Comparison of ENCODE assay signal across 8 cellular contexts in the genomic region with DNA sequence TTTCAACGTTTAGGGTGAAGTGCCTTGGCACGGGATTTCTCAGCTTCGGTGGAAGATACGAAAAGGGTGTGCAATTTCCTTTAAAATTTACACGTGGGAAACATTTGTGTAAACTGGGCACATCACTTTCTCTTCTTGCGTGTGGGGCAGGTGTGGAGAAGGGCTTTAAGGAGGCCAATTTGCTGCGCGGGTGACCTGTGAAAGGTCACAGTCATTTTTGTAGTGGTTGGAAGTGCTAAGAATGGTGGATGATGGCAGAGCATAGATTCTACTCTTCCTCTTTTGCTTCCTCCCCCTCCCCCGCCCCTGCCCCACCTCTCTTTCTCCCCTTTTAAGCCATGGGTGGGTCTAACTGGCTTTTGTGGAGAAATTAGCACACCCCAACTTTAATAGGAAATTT. TPM values are rescaled to one million over a fixed set of nuclear protein-coding genes. Genes with fewer than 3 reads are reported as not detected.
A peak's percentile ranks its signal among the peaks of the same experiment; 100 is the strongest.
DNase-seq lines count a peak whose midpoint lies in the region; ATAC-seq lines count a peak whose summit lies in the region.

No MANE protein-coding gene starts in this region.

- no peak overlapping the region for H3K27ac Mint-ChIP-seq in T-helper 2 cell treated with Interferon-gamma antibody and Interleukin-4, amounts not matched to agents 5 μg/mL and 100 μg/mL, for 36 hours
- H3K27ac Mint-ChIP-seq in activated T-helper 17 cell treated with anti-CD3 and anti-CD28 coated beads, Interleukin-2, amount 50 U/mL, for 72 hours, result no peak overlapping the region
- peak overlapping the region in 3 of 6 donors; percentile 37 to 64 (median 43) for H3K27ac Mint-ChIP-seq in immature natural killer cell
- H3K27ac Mint-ChIP-seq in stimulated activated naive CD8-positive, alpha-beta T cell treated with anti-CD3 and anti-CD28 coated beads, Interleukin-15, amount 100 ng/mL, for 72 hours, result no peak overlapping the region

- peak overlapping the region; percentile 59 for H3K4me3 Mint-ChIP-seq in T-helper 2 cell treated with Interferon-gamma antibody and Interleukin-4, amounts not matched to agents 5 μg/mL and 100 μg/mL, for 36 hours
- peak overlapping the region; percentile 61 for H3K4me3 Mint-ChIP-seq in activated T-helper 17 cell treated with anti-CD3 and anti-CD28 coated beads, Interleukin-2, amount 50 U/mL, for 72 hours
- peak overlapping the region; percentile 84 to 94 (median 87) for H3K4me3 Mint-ChIP-seq in immature natural killer cell
- peak overlapping the region; percentile 62 to 78 for H3K4me3 Mint-ChIP-seq in stimulated activated naive CD8-positive, alpha-beta T cell treated with anti-CD3 and anti-CD28 coated beads, Interleukin-15, amount 100 ng/mL, for 72 hours

- no peaks in the 10 kb centered on the region for H3K9me3 Mint-ChIP-seq in T-helper 2 cell treated with Interferon-gamma antibody and Interleukin-4, amounts not matched to agents 5 μg/mL and 100 μg/mL, for 36 hours
- H3K9me3 Mint-ChIP-seq in activated T-helper 17 cell treated with anti-CD3 and anti-CD28 coated beads, Interleukin-2, amount 50 U/mL, for 72 hours, result no peaks in the 10 kb centered on the region
- peaks cover 0 to 1% (median 0%) of the 10 kb centered on the region in 6 donors for H3K9me3 Mint-ChIP-seq in immature natural killer cell
- peaks cover 0 to 14% of the 10 kb centered on the region in 2 donors for H3K9me3 Mint-ChIP-seq in stimulated activated naive CD8-positive, alpha-beta T cell treated with anti-CD3 and anti-CD28 coated beads, Interleukin-15, amount 100 ng/mL, for 72 hours

- peaks cover 33% of the 10 kb centered on the region for H3K27me3 Mint-ChIP-seq in T-helper 2 cell treated with Interferon-gamma antibody and Interleukin-4, amounts not matched to agents 5 μg/mL and 100 μg/mL, for 36 hours (ENCODE audit: low read depth)
- H3K27me3 Mint-ChIP-seq in activated T-helper 17 cell treated with anti-CD3 and anti-CD28 coated beads, Interleukin-2, amount 50 U/mL, for 72 hours, result peaks cover 20% of the 10 kb centered on the region
- H3K27me3 Mint-ChIP-seq in immature natural killer cell (ENCODE audit: low read depth in 3 of 3), result peaks cover 14 to 43% (median 30%) of the 10 kb centered on the region in 3 donors
- H3K27me3 Mint-ChIP-seq in stimulated activated naive CD8-positive, alpha-beta T cell treated with anti-CD3 and anti-CD28 coated beads, Interleukin-15, amount 100 ng/mL, for 72 hours, result peaks cover 53% of the 10 kb centered on the region

- no peaks in the 10 kb centered on the region for H3K36me3 Mint-ChIP-seq in T-helper 2 cell treated with Interferon-gamma antibody and Interleukin-4, amounts not matched to agents 5 μg/mL and 100 μg/mL, for 36 hours (ENCODE audit: low read depth)
- no peaks in the 10 kb centered on the region for H3K36me3 Mint-ChIP-seq in activated T-helper 17 cell treated with anti-CD3 and anti-CD28 coated beads, Interleukin-2, amount 50 U/mL, for 72 hours (ENCODE audit: low read depth)
- H3K36me3 Mint-ChIP-seq in immature natural killer cell, result no peaks in the 10 kb centered on the region

- no peak for ATAC-seq in activated T-helper 17 cell treated with anti-CD3 and anti-CD28 coated beads, Interleukin-2, amount 50 U/mL, for 72 hours (replicated peaks)
- peak; percentile 40 for ATAC-seq in stimulated activated naive CD8-positive, alpha-beta T cell treated with anti-CD3 and anti-CD28 coated beads, Interleukin-15, amount 100 ng/mL, for 72 hours
- ATAC-seq in GM21423 (IDR thresholded peaks at IDR 0.05; ENCODE audit: unreplicated experiment), result no peak
- no peak for ATAC-seq in GM18870 (IDR thresholded peaks at IDR 0.05; ENCODE audit: unreplicated experiment)
- no peak for ATAC-seq in HG02970 (IDR thresholded peaks at IDR 0.05; ENCODE audit: low FRiP score, unreplicated experiment)

- DNase-seq in T-helper 2 cell treated with Interferon-gamma antibody and Interleukin-4, amounts not matched to agents 5 μg/mL and 100 μg/mL, for 36 hours (ENCODE audit: low spot score), result no peak
- DNase-seq in T-helper 2 cell (no peak), immature natural killer cell (peak in 2 of 3 donors; percentile 32 to 33)
- DNase-seq in stimulated activated naive CD8-positive, alpha-beta T cell treated with anti-CD3 and anti-CD28 coated beads, Interleukin-15, amount 100 ng/mL, for 72 hours, result no peak

- H3K4me1 Mint-ChIP-seq in T-helper 2 cell treated with Interferon-gamma antibody and Interleukin-4, amounts not matched to agents 5 μg/mL and 100 μg/mL, for 36 hours (ENCODE audit: low read depth), result peaks cover 1% of the 10 kb centered on the region
- H3K4me1 Mint-ChIP-seq in activated T-helper 17 cell treated with anti-CD3 and anti-CD28 coated beads, Interleukin-2, amount 50 U/mL, for 72 hours, result no peaks in the 10 kb centered on the region
- H3K4me1 Mint-ChIP-seq in immature natural killer cell, result peaks cover 35 to 41% of the 10 kb centered on the region in 2 donors
- H3K4me1 Mint-ChIP-seq in stimulated activated naive CD8-positive, alpha-beta T cell treated with anti-CD3 and anti-CD28 coated beads, Interleukin-15, amount 100 ng/mL, for 72 hours, result peaks cover 22% of the 10 kb centered on the region

RNA-seq across cellular contexts. Expression of a gene that starts 7.2 kb away (rescaled TPM):
- total RNA-seq in activated T-helper 17 cell treated with anti-CD3 and anti-CD28 coated beads, Interleukin-2, amount 50 U/mL, for 72 hours, result not detected
- polyA plus RNA-seq in immature natural killer cell, result under 1 TPM in 2 of 3 donors, not detected in 1; 0.07 to 0.16 TPM

Comparison
In these comparisons a context has a peak if more than half of its experiments do, and no peak if none do; other contexts are left out.
1. DNase-seq: peak in immature natural killer cell (2 of 3); none in T-helper 2 cell treated with Interferon-gamma antibody and Interleukin-4, amounts not matched to agents 5 μg/mL and 100 μg/mL, for 36 hours (single experiment), T-helper 2 cell (0 of 5) and stimulated activated naive CD8-positive, alpha-beta T cell treated with anti-CD3 and anti-CD28 coated beads, Interleukin-15, amount 100 ng/mL, for 72 hours (0 of 2).
2. Peak in every context shown above with its lines, with median percentiles within 50 percentile points of each other: H3K4me3 Mint-ChIP-seq.